ENCODE assay signal across 7 cellular contexts in the genomic region with DNA sequence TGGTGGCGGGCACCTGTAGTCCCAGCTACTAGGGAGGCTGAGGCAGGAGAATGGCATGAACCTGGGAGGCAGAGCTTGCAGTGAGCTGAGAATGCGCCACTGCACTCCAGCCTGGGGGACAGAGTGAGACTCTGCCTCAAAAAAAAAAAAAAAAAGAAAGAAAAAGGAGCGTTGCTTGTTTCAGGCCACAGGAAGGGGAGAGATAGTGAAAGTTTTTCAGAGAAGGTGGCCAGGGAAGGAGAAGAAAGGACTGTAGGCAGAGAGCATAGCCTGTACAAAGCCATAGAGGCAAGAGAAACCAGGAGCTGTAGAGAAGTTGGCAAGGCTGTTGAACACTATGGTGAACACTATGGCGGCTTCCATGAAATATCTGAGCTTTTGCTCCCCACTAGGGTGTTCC. TPM values are rescaled to one million over a fixed set of nuclear protein-coding genes. Genes with fewer than 3 reads are reported as not detected.
A peak's percentile ranks its signal among the peaks of the same experiment; 100 is the strongest.
DNase-seq lines count a peak whose midpoint lies in the region; ATAC-seq and TF ChIP-seq lines count a peak whose summit lies in the region.
"Not testable (repeated sequence)": the region's sequence is repeated elsewhere in the genome, so short reads cannot be mapped to it uniquely, and the experiment has no call there.

No MANE protein-coding gene starts in this region.

- H3K79me2 ChIP-seq in PC-9 (ENCODE audit: low read depth) = peaks cover 10% of the 10 kb centered on the region

- intact Hi-C loops in CD8-positive, alpha-beta T cell (cut with DNase I, micrococcal nuclease); PC-9 (cut with micrococcal nuclease; ENCODE audit: unreplicated experiment); activated naive CD4-positive, alpha-beta T cell treated with anti-CD3 and anti-CD28 coated beads for 36 hours (cut with micrococcal nuclease): not testable (repeated sequence)

- not testable (repeated sequence) for H3K4me2 ChIP-seq in PC-9

- H3K27ac ChIP-seq in CD8-positive, alpha-beta T cell (ENCODE audit: low read depth, low read length) = not testable (repeated sequence)
- H3K27ac ChIP-seq in PC-9 (peak overlapping the region; percentile 48; the same call in 1 of the 2 replicates), duodenal mucosa (ENCODE audit: low read depth, low read length) (peak overlapping the region; percentile 17), mucosa of rectum (ENCODE audit: low read depth in 2 of 2, low read length in 2 of 2) (peak overlapping the region; percentile 80 to 90)

- not testable (repeated sequence) for H3K4me3 ChIP-seq in CD8-positive, alpha-beta T cell (ENCODE audit: low read depth, low read length); PC-9; duodenal mucosa (ENCODE audit: low read depth in 1 of 2, low read length in 2 of 2)
- H3K4me3 ChIP-seq in mucosa of rectum (ENCODE audit: low read length in 2 of 2) = peak overlapping the region in 1 of 2 donors; percentile 23

- not testable (repeated sequence) for H3K27me3 ChIP-seq in CD8-positive, alpha-beta T cell (ENCODE audit: insufficient read depth, low read length); PC-9 (ENCODE audit: insufficient read depth, low read depth); duodenal mucosa (ENCODE audit: control insufficient read depth in 1 of 2, insufficient read depth in 2 of 2, low read length in 2 of 2); mucosa of rectum (ENCODE audit: control insufficient read depth in 2 of 2, insufficient read depth in 2 of 2, low read length in 2 of 2)

- peaks cover 39% of the 10 kb centered on the region for H3K4me1 ChIP-seq in CD8-positive, alpha-beta T cell (ENCODE audit: insufficient read depth, low read length)
- H3K4me1 ChIP-seq in PC-9 (replicated peaks; ENCODE audit: insufficient read depth) (peaks cover 25% of the 10 kb centered on the region), duodenal mucosa (ENCODE audit: control insufficient read depth in 1 of 2, insufficient read depth in 2 of 2, low read length in 2 of 2) (peaks cover 24 to 25% of the 10 kb centered on the region in 2 donors), mucosa of rectum (ENCODE audit: control insufficient read depth in 2 of 2, insufficient read depth in 2 of 2, low read length in 2 of 2) (peaks cover 13 to 26% of the 10 kb centered on the region in 2 donors)

- H3K9me3 ChIP-seq in CD8-positive, alpha-beta T cell (ENCODE audit: low read length); PC-9 (ENCODE audit: insufficient read depth, low read depth); duodenal mucosa (ENCODE audit: control insufficient read depth in 1 of 2, low read length in 2 of 2); mucosa of rectum (ENCODE audit: control insufficient read depth in 2 of 2, low read length in 2 of 2): not testable (repeated sequence)

- not testable (repeated sequence) for H3K9me2 ChIP-seq in PC-9 (ENCODE audit: insufficient read depth)

- H3K27ac Mint-ChIP-seq in CD8-positive, alpha-beta T cell = peak overlapping the region; percentile 56
- peak overlapping the region; percentile 76 for H3K27ac Mint-ChIP-seq in activated CD4-positive, alpha-beta T cell treated with anti-CD3 and anti-CD28 coated beads, Interleukin-2, amount 10 ng/mL, durations not matched to agents 7 days and 5 days
- peak overlapping the region; percentile 66 for H3K27ac Mint-ChIP-seq in activated naive CD4-positive, alpha-beta T cell treated with anti-CD3 and anti-CD28 coated beads for 36 hours
- peak overlapping the region; percentile 14 for H3K27ac Mint-ChIP-seq in stimulated activated memory B cell treated with anti-CD40 and anti-IgM and Interleukin-4, amounts not matched to agents 10 μg/mL and 1 μg/mL and 100 μg/mL, for 72 hours

- peaks cover 15% of the 10 kb centered on the region for H3K36me3 Mint-ChIP-seq in CD8-positive, alpha-beta T cell
- H3K36me3 Mint-ChIP-seq in activated CD4-positive, alpha-beta T cell treated with anti-CD3 and anti-CD28 coated beads, Interleukin-2, amount 10 ng/mL, durations not matched to agents 7 days and 5 days (ENCODE audit: low read depth) = not testable (repeated sequence)
- H3K36me3 Mint-ChIP-seq in activated naive CD4-positive, alpha-beta T cell treated with anti-CD3 and anti-CD28 coated beads for 36 hours (ENCODE audit: low read depth) = peaks cover 14% of the 10 kb centered on the region
- H3K36me3 Mint-ChIP-seq in stimulated activated memory B cell treated with anti-CD40 and anti-IgM and Interleukin-4, amounts not matched to agents 10 μg/mL and 1 μg/mL and 100 μg/mL, for 72 hours = peaks cover 40% of the 10 kb centered on the region

- BruUV-seq in PC-9 (replicated peaks; lab: Mats Ljungman, UMichigan) = not testable (repeated sequence)

- not testable (repeated sequence) for H2AFZ ChIP-seq in PC-9

- H3K9ac ChIP-seq in duodenal mucosa (ENCODE audit: low read depth in 1 of 2, low read length in 2 of 2); mucosa of rectum (ENCODE audit: low read depth in 1 of 2, low read length in 2 of 2): not testable (repeated sequence)

- POLR2A ChIA-PET in CD8-positive, alpha-beta T cell (lab: Charles Lee) = interaction anchor here (0.6 to 1.3 kb wide), 5 partner anchors 14 to 69 kb away, joined by 3 to 4 read pairs (median 3); partner anchors contain the start of genes MLX, RETREG3 and TUBG1
- POLR2A ChIA-PET in PC-9 (lab: Charles Lee; ENCODE audit: unreplicated experiment); activated CD4-positive, alpha-beta T cell treated with anti-CD3 and anti-CD28 coated beads, Interleukin-2, amount 10 ng/mL, durations not matched to agents 7 days and 5 days (lab: Charles Lee): not testable (repeated sequence)

- DNase-seq in CD8-positive, alpha-beta T cell; PC-9; activated CD4-positive, alpha-beta T cell treated with anti-CD3 and anti-CD28 coated beads, Interleukin-2, amount 10 ng/mL, durations not matched to agents 7 days and 5 days; activated naive CD4-positive, alpha-beta T cell treated with anti-CD3 and anti-CD28 coated beads for 36 hours: not testable (repeated sequence)

- not testable (repeated sequence) for H3K9me3 Mint-ChIP-seq in CD8-positive, alpha-beta T cell; activated CD4-positive, alpha-beta T cell treated with anti-CD3 and anti-CD28 coated beads, Interleukin-2, amount 10 ng/mL, durations not matched to agents 7 days and 5 days; activated naive CD4-positive, alpha-beta T cell treated with anti-CD3 and anti-CD28 coated beads for 36 hours; stimulated activated memory B cell treated with anti-CD40 and anti-IgM and Interleukin-4, amounts not matched to agents 10 μg/mL and 1 μg/mL and 100 μg/mL, for 72 hours

- not testable (repeated sequence) for H3K27me3 Mint-ChIP-seq in CD8-positive, alpha-beta T cell (ENCODE audit: low read depth); activated CD4-positive, alpha-beta T cell treated with anti-CD3 and anti-CD28 coated beads, Interleukin-2, amount 10 ng/mL, durations not matched to agents 7 days and 5 days; activated naive CD4-positive, alpha-beta T cell treated with anti-CD3 and anti-CD28 coated beads for 36 hours (ENCODE audit: low read depth); stimulated activated memory B cell treated with anti-CD40 and anti-IgM and Interleukin-4, amounts not matched to agents 10 μg/mL and 1 μg/mL and 100 μg/mL, for 72 hours

- not testable (repeated sequence) for H4K20me1 ChIP-seq in PC-9 (ENCODE audit: insufficient read depth)

- ATAC-seq in CD8-positive, alpha-beta T cell = peak; percentile 12
- not testable (repeated sequence) for ATAC-seq in stimulated activated memory B cell treated with anti-CD40 and anti-IgM and Interleukin-4, amounts not matched to agents 10 μg/mL and 1 μg/mL and 100 μg/mL, for 72 hours

- peaks cover 34% of the 10 kb centered on the region for H3K4me1 Mint-ChIP-seq in CD8-positive, alpha-beta T cell (ENCODE audit: low read depth)
- H3K4me1 Mint-ChIP-seq in activated CD4-positive, alpha-beta T cell treated with anti-CD3 and anti-CD28 coated beads, Interleukin-2, amount 10 ng/mL, durations not matched to agents 7 days and 5 days = peaks cover 43% of the 10 kb centered on the region
- H3K4me1 Mint-ChIP-seq in activated naive CD4-positive, alpha-beta T cell treated with anti-CD3 and anti-CD28 coated beads for 36 hours (ENCODE audit: low read depth) = peaks cover 37% of the 10 kb centered on the region
- H3K4me1 Mint-ChIP-seq in stimulated activated memory B cell treated with anti-CD40 and anti-IgM and Interleukin-4, amounts not matched to agents 10 μg/mL and 1 μg/mL and 100 μg/mL, for 72 hours = peaks cover 25% of the 10 kb centered on the region

- peak overlapping the region; percentile 42 for H3K4me3 Mint-ChIP-seq in CD8-positive, alpha-beta T cell
- not testable (repeated sequence) for H3K4me3 Mint-ChIP-seq in activated CD4-positive, alpha-beta T cell treated with anti-CD3 and anti-CD28 coated beads, Interleukin-2, amount 10 ng/mL, durations not matched to agents 7 days and 5 days; activated naive CD4-positive, alpha-beta T cell treated with anti-CD3 and anti-CD28 coated beads for 36 hours; stimulated activated memory B cell treated with anti-CD40 and anti-IgM and Interleukin-4, amounts not matched to agents 10 μg/mL and 1 μg/mL and 100 μg/mL, for 72 hours

- TF ChIP-seq CTCF in CD8-positive, alpha-beta T cell (IDR thresholded peaks at IDR 0.05); PC-9 (conservative IDR thresholded peaks at IDR 0.05): not testable (repeated sequence)

- H3K36me3 ChIP-seq in CD8-positive, alpha-beta T cell (ENCODE audit: insufficient read depth, low read length) = peaks cover 21% of the 10 kb centered on the region
- H3K36me3 ChIP-seq in PC-9 (ENCODE audit: low read depth) = not testable (repeated sequence)
- H3K36me3 ChIP-seq in duodenal mucosa (ENCODE audit: control insufficient read depth in 1 of 2, insufficient read depth in 2 of 2, low read length in 2 of 2) (peaks cover 0 to 36% of the 10 kb centered on the region in 2 donors), mucosa of rectum (ENCODE audit: control insufficient read depth in 2 of 2, insufficient read depth in 2 of 2, low read length in 2 of 2) (peaks cover 23% of the 10 kb centered on the region in 2 donors)

- CTCF ChIA-PET in CD8-positive, alpha-beta T cell (lab: Charles Lee) = interaction anchor here (0.6 to 8.8 kb wide), 3 partner anchors 13 to 229 kb away, joined by 3 to 35 read pairs (median 5); no protein-coding TSS in a partner anchor
- CTCF ChIA-PET in PC-9 (lab: Charles Lee) = not testable (repeated sequence)
- CTCF ChIA-PET in activated CD4-positive, alpha-beta T cell treated with anti-CD3 and anti-CD28 coated beads, Interleukin-2, amount 10 ng/mL, durations not matched to agents 7 days and 5 days (lab: Charles Lee) = interaction anchor here (0.6 to 1.8 kb wide), 4 partner anchors 9 to 226 kb away, joined by 3 to 9 read pairs (median 4); no protein-coding TSS in a partner anchor
- CTCF ChIA-PET in activated naive CD4-positive, alpha-beta T cell treated with anti-CD3 and anti-CD28 coated beads for 36 hours (lab: Charles Lee) = interaction anchor here (0.6 to 1.5 kb wide), 3 partner anchors 10 to 1939 kb away, joined by 6 to 7 read pairs (median 6); no protein-coding TSS in a partner anchor

- H3F3A ChIP-seq in PC-9 (ENCODE audit: insufficient read depth, low read depth) = peaks cover 22% of the 10 kb centered on the region

RNA-seq across cellular contexts. Expression of gene NAGLU, which starts 4.5 kb away (rescaled TPM):
- 1 to 10 TPM; 7.4 TPM for total RNA-seq in CD8-positive, alpha-beta T cell
- total RNA-seq in PC-9 (2021) = 18.2 and 20.6 TPM in 2 replicates
- 10 to 100 TPM; 16.4 to 18.8 TPM for total RNA-seq in activated CD4-positive, alpha-beta T cell treated with anti-CD3 and anti-CD28 coated beads, Interleukin-2, amount 10 ng/mL, durations not matched to agents 7 days and 5 days
- total RNA-seq in activated naive CD4-positive, alpha-beta T cell treated with anti-CD3 and anti-CD28 coated beads for 36 hours = 10 to 100 TPM; 11.1 to 11.9 TPM

RNA-seq across cellular contexts. Expression of gene HSD17B1, which starts 12.2 kb away (rescaled TPM):
- total RNA-seq in CD8-positive, alpha-beta T cell = under 1 TPM; 0.44 to 0.52 TPM
- total RNA-seq in PC-9 (2021) = 0.90 and 1.3 TPM in 2 replicates
- total RNA-seq in activated CD4-positive, alpha-beta T cell treated with anti-CD3 and anti-CD28 coated beads, Interleukin-2, amount 10 ng/mL, durations not matched to agents 7 days and 5 days = under 1 TPM; 0.73 to 0.97 TPM
- under 1 TPM; 0.26 to 0.67 TPM for total RNA-seq in activated naive CD4-positive, alpha-beta T cell treated with anti-CD3 and anti-CD28 coated beads for 36 hours

RNA-seq across cellular contexts. Expression of gene COASY, which starts 21.4 kb away (rescaled TPM):
- 10 to 100 TPM; 26.4 to 32.9 TPM for total RNA-seq in CD8-positive, alpha-beta T cell
- 133 and 152 TPM in 2 replicates for total RNA-seq in PC-9 (2021)
- total RNA-seq in activated CD4-positive, alpha-beta T cell treated with anti-CD3 and anti-CD28 coated beads, Interleukin-2, amount 10 ng/mL, durations not matched to agents 7 days and 5 days = 10 to 100 TPM; 72.5 to 86.1 TPM
- 10 to 100 TPM; 93.3 to 93.6 TPM for total RNA-seq in activated naive CD4-positive, alpha-beta T cell treated with anti-CD3 and anti-CD28 coated beads for 36 hours

RNA-seq across cellular contexts. Expression of gene MLX, which starts 26.3 kb away (rescaled TPM):
- total RNA-seq in CD8-positive, alpha-beta T cell = 10 to 100 TPM; 18.3 to 21.3 TPM
- total RNA-seq in PC-9 (2021) = 20.0 and 26.0 TPM in 2 replicates
- 10 to 100 TPM; 56.7 to 62.3 TPM for total RNA-seq in activated CD4-positive, alpha-beta T cell treated with anti-CD3 and anti-CD28 coated beads, Interleukin-2, amount 10 ng/mL, durations not matched to agents 7 days and 5 days
- total RNA-seq in activated naive CD4-positive, alpha-beta T cell treated with anti-CD3 and anti-CD28 coated beads for 36 hours = 10 to 100 TPM; 22.1 to 24.7 TPM

RNA-seq across cellular contexts. Expression of gene PSMC3IP, which starts 37.0 kb away (rescaled TPM):
- total RNA-seq in CD8-positive, alpha-beta T cell = 1 to 10 TPM; 3.9 to 4.1 TPM
- 10.2 and 13.4 TPM in 2 replicates for total RNA-seq in PC-9 (2021)
- 10 to 100 TPM; 17.4 to 18.5 TPM for total RNA-seq in activated CD4-positive, alpha-beta T cell treated with anti-CD3 and anti-CD28 coated beads, Interleukin-2, amount 10 ng/mL, durations not matched to agents 7 days and 5 days
- total RNA-seq in activated naive CD4-positive, alpha-beta T cell treated with anti-CD3 and anti-CD28 coated beads for 36 hours = 10 to 100 TPM; 38.6 to 42.2 TPM

Comparison
In these comparisons a context has a peak if more than half of its experiments do, and no peak if none do; other contexts are left out.
1. H3K27ac Mint-ChIP-seq: peak in every context shown above with its lines; median percentile 76 in activated CD4-positive, alpha-beta T cell treated with anti-CD3 and anti-CD28 coated beads, Interleukin-2, amount 10 ng/mL, durations not matched to agents 7 days and 5 days; 66 in activated naive CD4-positive, alpha-beta T cell treated with anti-CD3 and anti-CD28 coated beads for 36 hours; 56 in CD8-positive, alpha-beta T cell; 14 in stimulated activated memory B cell treated with anti-CD40 and anti-IgM and Interleukin-4, amounts not matched to agents 10 μg/mL and 1 μg/mL and 100 μg/mL, for 72 hours.